Comparison of ENCODE assay signal across 1 cellular context in genomic region chr2:73020306-73020656, GRCh38.
TF ChIP-seq lines count a peak whose summit lies in the region.

No MANE protein-coding gene starts in this region.

TF ChIP-seq in A549, 52 proteins besides CTCF, POLR2A, EP300 and RAD21 (continued from another document):
- no peak for TF ChIP-seq E2F6 (IDR thresholded peaks at IDR 0.05; ENCODE audit: borderline replicate concordance, low read depth)
